ENCODE assay signal across 26 cellular contexts in the genomic region with DNA sequence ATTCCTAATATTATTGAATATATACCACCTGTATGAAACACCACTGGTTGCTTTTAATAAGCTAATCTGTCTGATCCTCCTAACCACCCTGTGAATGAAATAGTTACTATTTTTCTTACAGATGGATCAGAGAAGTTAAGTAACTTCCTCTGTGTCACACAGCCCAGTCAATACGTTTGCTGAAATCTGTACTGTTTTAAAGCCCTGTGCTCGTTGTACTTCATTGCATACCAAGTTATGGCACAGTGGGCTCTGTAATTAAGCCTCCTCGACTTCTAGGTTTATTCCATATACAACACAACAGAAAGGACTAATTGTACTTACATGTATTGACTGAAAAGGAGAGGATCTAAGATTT.
"Had no signal": no experiment of that assay in that cellular context is flagged by ENCODE, and none has a peak within 500 bp of the region (broad histone marks: within the 10 kb centered on the region; RNA-seq: fewer than 3 reads in every experiment).

No MANE protein-coding gene starts in this region.

- FAIRE-seq: endometrium, islet of Langerhans, keratinocyte had no signal

- H3K36me3 ChIP-seq: esophagus squamous epithelium, gastrocnemius medialis, heart right ventricle, left lung, lower lobe of right lung had no signal

- H3K27ac ChIP-seq: epithelial cell of prostate, esophagus squamous epithelium, gastrocnemius medialis, heart right ventricle, left lung, lower lobe of right lung had no signal

- H3K4me3 ChIP-seq: esophagus squamous epithelium, gastrocnemius medialis, heart right ventricle, left lung, lower lobe of right lung, mucosa of descending colon had no signal

- H3K27me3 Mint-ChIP-seq: dendritic cell treated with granulocyte-macrophage colony-stimulating factor and Interleukin-4, amounts not matched to agents 40 ng/mL and 50 ng/mL, for 4 days; effector memory CD8-positive, alpha-beta T cell; naive B cell had no signal

- DNase-seq: cortex of kidney; effector CD8-positive, alpha-beta T cell; effector memory CD8-positive, alpha-beta T cell; erythroblast; esophagus squamous epithelium; foreskin fibroblast; foreskin melanocyte; gastrocnemius medialis; glutamatergic neuron; heart right ventricle; left cardiac atrium; left ventricle myocardium superior; lower lobe of right lung; mesenchymal stem cell; naive B cell; naive thymus-derived CD8-positive, alpha-beta T cell had no signal

- H3K4me1 ChIP-seq: esophagus squamous epithelium, gastrocnemius medialis, heart right ventricle, left lung, lower lobe of right lung had no signal

- H3K27me3 ChIP-seq: esophagus squamous epithelium, gastrocnemius medialis, heart right ventricle, left lung had no signal

- H3K4me1 Mint-ChIP-seq: naive B cell; naive thymus-derived CD8-positive, alpha-beta T cell had no signal

- H3K27ac Mint-ChIP-seq: dendritic cell treated with granulocyte-macrophage colony-stimulating factor and Interleukin-4, amounts not matched to agents 40 ng/mL and 50 ng/mL, for 4 days; effector memory CD8-positive, alpha-beta T cell; endodermal cell; mesothelial cell of epicardium; naive B cell had no signal

- H3K9me3 ChIP-seq: esophagus squamous epithelium, gastrocnemius medialis, lower lobe of right lung, mucosa of descending colon had no signal

- ATAC-seq: effector memory CD8-positive, alpha-beta T cell; esophagus mucosa; gastrocnemius medialis; heart right ventricle; left cardiac atrium; left lung; left ventricle myocardium superior; lower lobe of right lung; mucosa of descending colon; naive thymus-derived CD8-positive, alpha-beta T cell had no signal

- H3K4me3 Mint-ChIP-seq: dendritic cell treated with granulocyte-macrophage colony-stimulating factor and Interleukin-4, amounts not matched to agents 40 ng/mL and 50 ng/mL, for 4 days; effector memory CD8-positive, alpha-beta T cell; endodermal cell; mesothelial cell of epicardium; naive thymus-derived CD8-positive, alpha-beta T cell had no signal
